In the genomic region with DNA sequence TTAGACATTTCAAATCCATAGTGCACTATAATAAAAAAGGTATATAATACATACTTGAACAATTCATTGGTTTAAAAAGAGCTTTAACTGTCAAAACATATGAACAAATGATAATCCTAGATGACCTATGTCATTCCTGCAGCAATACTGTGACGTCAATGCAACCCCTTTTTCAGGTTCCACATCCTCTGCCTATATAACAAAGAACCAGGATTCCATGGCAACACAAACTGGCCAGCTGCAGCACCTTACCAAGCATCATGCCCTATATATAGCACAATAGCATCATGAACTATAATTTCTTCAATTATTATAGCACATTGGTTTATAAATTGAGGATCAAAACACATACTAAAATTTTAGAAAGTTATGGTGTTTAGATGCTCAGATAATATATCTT, we compare ENCODE assay signal across 13 cellular contexts. TPM values are rescaled to one million over a fixed set of nuclear protein-coding genes. Genes with fewer than 3 reads are reported as not detected.
DNase-seq lines count a peak whose midpoint lies in the region; ATAC-seq, FAIRE-seq and TF ChIP-seq lines count a peak whose summit lies in the region.
"Had no signal": no experiment of that assay in that cellular context is flagged by ENCODE, and none has a peak within 500 bp of the region (broad histone marks: within the 10 kb centered on the region; RNA-seq: fewer than 3 reads in every experiment).

No MANE protein-coding gene starts in this region.

- no peak for TF ChIP-seq POLR2A in HepG2 (IDR thresholded peaks at IDR 0.05; ENCODE audit: insufficient read depth in 1 of 2, low read depth in 2 of 2, low read length in 2 of 2)
- no peak for TF ChIP-seq POLR2A in right lobe of liver (IDR thresholded peaks at IDR 0.05)

- intact Hi-C loops in HepG2 (cut with micrococcal nuclease; ENCODE audit: unreplicated experiment) = loop anchor here (2.0 to 5.0 kb wide), 2 partner anchors 39 to 101 kb away; no protein-coding TSS in a partner anchor
- intact Hi-C loops in right lobe of liver (cut with DNase I) = no loop called here

- TF ChIP-seq RAD21 in HepG2 (CRISPR knock-in tag; IDR thresholded peaks at IDR 0.05) = no peak

- H3K4me1 ChIP-seq in HepG2 (ENCODE audit: insufficient read depth, low read length) = peaks cover 28% of the 10 kb centered on the region
- no peaks in the 10 kb centered on the region for H3K4me1 ChIP-seq in right lobe of liver

- TF ChIP-seq EP300 in HepG2 (IDR thresholded peaks at IDR 0.05; ENCODE audit: low read depth in 2 of 2, low read length in 2 of 2) (no peak), HepG2 (CRISPR knock-in tag; IDR thresholded peaks at IDR 0.05; ENCODE audit: borderline replicate concordance) (no peak)

- peak overlapping the region; percentile 97 for H3K9ac ChIP-seq in HepG2 (ENCODE audit: insufficient read depth, low read depth, low read length)

- H3K9me3 Mint-ChIP-seq in glutamatergic neuron (ENCODE audit: unreplicated experiment) = peaks cover 2% of the 10 kb centered on the region

- H3K27ac ChIP-seq in HepG2 (ENCODE audit: extremely low read length, insufficient read depth, low read length) (peak overlapping the region; percentile 97), right lobe of liver (no peak overlapping the region)

- peak overlapping the region; percentile 71 for H3K4me2 ChIP-seq in HepG2 (ENCODE audit: low read depth, low read length)

- DNase-seq in HepG2 (ENCODE audit: low spot score) (no peak), right lobe of liver (no peak), NCI-H774 (lab: John Stamatoyannopoulos, UW) (peak; percentile 52), glutamatergic neuron (no peak), DMS79 (lab: John Stamatoyannopoulos, UW) (no peak), NCI-H128 (lab: John Stamatoyannopoulos, UW; ENCODE audit: unreplicated experiment) (no peak), amygdala (lab: John Stamatoyannopoulos, UW) (no peak), HT-29 (ENCODE audit: low spot score) (no peak)
- DNase-seq: activated CD4-positive, alpha-beta T cell treated with anti-CD3 and anti-CD28 coated beads for 36 hours; immature natural killer cell; natural killer cell; NK-92 treated with Interleukin-12 subunit alpha and Interleukin-12 subunit beta, amount 100 ng/mL, for 24 hours had no signal

- TF ChIP-seq CTCF in HepG2 (CRISPR knock-in tag; IDR thresholded peaks at IDR 0.05) = no peak
- no peak for TF ChIP-seq CTCF in right lobe of liver (IDR thresholded peaks at IDR 0.05)
- TF ChIP-seq CTCF in glutamatergic neuron (IDR thresholded peaks at IDR 0.05; ENCODE audit: partially characterized antibody, unreplicated experiment) = no peak

- H3K9me3 ChIP-seq in HepG2 (ENCODE audit: low read length) (no peaks in the 10 kb centered on the region), right lobe of liver (no peaks in the 10 kb centered on the region)

- no TSS peak for BruUV-seq in HepG2 (replicated peaks; lab: Mats Ljungman, UMichigan)

- no peaks in the 10 kb centered on the region for H3K36me3 Mint-ChIP-seq in glutamatergic neuron (ENCODE audit: unreplicated experiment)
- H3K36me3 Mint-ChIP-seq: immature natural killer cell, natural killer cell had no signal

- H3K27me3 ChIP-seq in HepG2 (ENCODE audit: control insufficient read depth in 1 of 2, insufficient read depth in 2 of 2, low read length in 2 of 2) (no peaks in the 10 kb centered on the region; a peak in 2 of 5 replicates), right lobe of liver (no peaks in the 10 kb centered on the region)

- ATAC-seq in HepG2 (no peak), right lobe of liver (no peak)
- ATAC-seq: activated CD4-positive, alpha-beta T cell treated with anti-CD3 and anti-CD28 coated beads for 36 hours; natural killer cell had no signal

- H3K36me3 ChIP-seq in HepG2 (replicated peaks in 1 of 2; ENCODE audit: control insufficient read depth in 1 of 2, insufficient read depth in 2 of 2, low read length in 2 of 2) = no peaks in the 10 kb centered on the region
- no peaks in the 10 kb centered on the region for H3K36me3 ChIP-seq in right lobe of liver

- FAIRE-seq in HepG2 (lab: Jason Lieb, UNC) = no peak

- no peaks in the 10 kb centered on the region for H4K20me1 ChIP-seq in HepG2 (ENCODE audit: insufficient read depth, low read length)

- in situ Hi-C loops in HepG2 (cut with HindIII; ENCODE audit: extremely low pct_ligation_motif_present, low pct_unique_long_range_greater_than_20kb) = no loop called here

- H3K79me2 ChIP-seq in HepG2 (ENCODE audit: insufficient read depth, low read length) = peaks cover 36% of the 10 kb centered on the region

- peaks cover 1% of the 10 kb centered on the region for H3K27me3 Mint-ChIP-seq in glutamatergic neuron (ENCODE audit: unreplicated experiment)
- H3K27me3 Mint-ChIP-seq: activated CD4-positive, alpha-beta T cell treated with anti-CD3 and anti-CD28 coated beads for 36 hours had no signal

- H3K4me1 Mint-ChIP-seq in glutamatergic neuron (ENCODE audit: low read depth, unreplicated experiment) = peaks cover 4% of the 10 kb centered on the region
- H3K4me1 Mint-ChIP-seq: activated CD4-positive, alpha-beta T cell treated with anti-CD3 and anti-CD28 coated beads for 36 hours; immature natural killer cell; natural killer cell had no signal

- H3K4me3 Mint-ChIP-seq in glutamatergic neuron (ENCODE audit: unreplicated experiment) = no peak overlapping the region
- H3K4me3 Mint-ChIP-seq: activated CD4-positive, alpha-beta T cell treated with anti-CD3 and anti-CD28 coated beads for 36 hours; immature natural killer cell; natural killer cell had no signal

- WGBS in HepG2 (ENCODE audit: low lambda C conversion rate) = 72% methylated on average over 1 of the region's 1 CpG
- WGBS in right lobe of liver (ENCODE audit: insufficient coverage, low coverage, low lambda C conversion rate, missing lambda C conversion rate) = 40% methylated on average over 1 of the region's 1 CpG

- POLR2A ChIA-PET in HepG2 (lab: Yijun Ruan, JAX) = interaction anchor here (1.2 kb wide), 1 partner anchor 8 kb away, joined by 5 read pairs; no protein-coding TSS in a partner anchor

- CTCF ChIA-PET in HepG2 (lab: Yijun Ruan, JAX; ENCODE audit: low intra/inter-chr PET ratio, low total read pairs) = no interaction called here

- peak overlapping the region; percentile 33 for H2AFZ ChIP-seq in HepG2 (ENCODE audit: low read length)

- H3K27ac Mint-ChIP-seq in glutamatergic neuron (ENCODE audit: unreplicated experiment) = peak overlapping the region; percentile 96
- H3K27ac Mint-ChIP-seq: activated CD4-positive, alpha-beta T cell treated with anti-CD3 and anti-CD28 coated beads for 36 hours; activated T-helper 2 cell treated with anti-CD3 and anti-CD28 coated beads, Interferon-gamma antibody, Interleukin-2, Interleukin-4, amounts not matched to agents 10 μg/mL and 5 μg/mL and 100 μg/mL, durations not matched to agents 14 hours and 24 hours and 36 hours; immature natural killer cell; natural killer cell had no signal

- H3K4me3 ChIP-seq in HepG2 (replicated peaks in 1 of 3; ENCODE audit: insufficient read depth in 1 of 3, low read depth in 2 of 3, low read length in 3 of 3) = peak overlapping the region in 1 of 3 experiments; percentile 73; a peak in 1 of 6 replicates
- no peak overlapping the region for H3K4me3 ChIP-seq in right lobe of liver

TF ChIP-seq in HepG2, 621 proteins besides CTCF, POLR2A, EP300 and RAD21 (continues in another document):
- TF ChIP-seq ZBTB14 (CRISPR knock-in tag; IDR thresholded peaks at IDR 0.05) = no peak

RNA-seq across cellular contexts. Expression of gene PTCHD4, which starts 0.6 kb away (rescaled TPM):
- total RNA-seq in HepG2 (2016; rRNA removed; fragmentation: Illumina TruSeq; extraction: Trizol) (32.9 and 35.7 TPM in 2 replicates), right lobe of liver (under 1 TPM in 3 of 6 experiments, not detected in 3; 0.12 to 0.18 (median 0.15) TPM), glutamatergic neuron (ENCODE audit: unreplicated experiment) (3.6 TPM)
- 18.0 and 20.6 TPM in 2 replicates for total RNA-seq in HepG2 (2016; cell fraction: cytosol; rRNA removed; fragmentation: Illumina TruSeq; extraction: Trizol; ENCODE audit: low read depth)
- 30.6 and 34.3 TPM in 2 replicates for total RNA-seq in HepG2 (2016; cell fraction: insoluble cytoplasmic fraction; rRNA removed; fragmentation: Illumina TruSeq; extraction: Trizol)
- 26.1 and 27.2 TPM in 2 replicates for total RNA-seq in HepG2 (2016; cell fraction: membrane; rRNA removed; fragmentation: Illumina TruSeq; extraction: Trizol)
- 48.1 and 50.6 TPM in 2 replicates for total RNA-seq in HepG2 (2016; cell fraction: nucleus; rRNA removed; fragmentation: Illumina TruSeq; extraction: Trizol)
- polyA plus RNA-seq in HepG2 (2011; rRNA removed) = 21.9 and 28.4 TPM in 2 replicates
- polyA plus RNA-seq in HepG2 (2011; cell fraction: cytosol; rRNA removed) = 16.5 and 20.5 TPM in 2 replicates
- 18.5 and 20.8 TPM in 2 replicates for polyA plus RNA-seq in HepG2 (2011; cell fraction: nucleus; rRNA removed)
- polyA plus RNA-seq in HepG2 (2012) = 15.1 and 20.3 TPM in 2 replicates
- 3.9 and 4.7 TPM in 2 replicates for polyA plus RNA-seq in HepG2 (2016; cell fraction: cytosol; fragmentation: Illumina TruSeq; extraction: Trizol; ENCODE audit: low read depth)
- 28.4 and 29.3 TPM in 2 replicates for polyA plus RNA-seq in HepG2 (2016; cell fraction: insoluble cytoplasmic fraction; fragmentation: Illumina TruSeq; extraction: Trizol; ENCODE audit: low read depth)
- polyA plus RNA-seq in HepG2 (2016; cell fraction: membrane; fragmentation: Illumina TruSeq; extraction: Trizol; ENCODE audit: low read depth) = 12.5 and 12.7 TPM in 2 replicates
- polyA plus RNA-seq in HepG2 (2016; cell fraction: nucleus; fragmentation: Illumina TruSeq; extraction: Trizol; ENCODE audit: insufficient read depth, low read depth) = 20.7 and 24.1 TPM in 2 replicates
- 0.07 and 80.1 TPM in 2 replicates for polyA minus RNA-seq in HepG2 (2011; rRNA and poly(A)+ RNA removed; ENCODE audit: low replicate concordance)
- polyA minus RNA-seq in HepG2 (2011; cell fraction: cytosol; rRNA and poly(A)+ RNA removed) = 19.2 and 19.8 TPM in 2 replicates
- polyA minus RNA-seq in HepG2 (2011; cell fraction: nucleus; rRNA and poly(A)+ RNA removed) = 148 and 164 TPM in 2 replicates
- total RNA-seq in HT-29 (2014; rRNA removed; shearing (Covaris generic)) = not detected in 2 replicates
- total RNA-seq: activated CD4-positive, alpha-beta T cell treated with anti-CD3 and anti-CD28 coated beads for 36 hours; activated T-helper 2 cell treated with anti-CD3 and anti-CD28 coated beads, Interferon-gamma antibody, Interleukin-2, Interleukin-4, amounts not matched to agents 10 μg/mL and 5 μg/mL and 100 μg/mL, durations not matched to agents 14 hours and 24 hours and 36 hours; natural killer cell had no signal
- polyA plus RNA-seq: immature natural killer cell had no signal
